In genomic region chr13:110689041-110689440, GRCh38 we compare ENCODE assay signal across 26 cellular contexts.
"Had no signal": no experiment of that assay in that cellular context is flagged by ENCODE, and none has a peak within 500 bp of the region (broad histone marks: within the 10 kb centered on the region; RNA-seq: fewer than 3 reads in every experiment).

No MANE protein-coding gene starts in this region.

- H3K4me1 Mint-ChIP-seq: activated naive CD4-positive, alpha-beta T cell treated with anti-CD3 and anti-CD28 coated beads, Interleukin-2, amount 50 U/mL, for 24 hours; activated naive CD8-positive, alpha-beta T cell treated with anti-CD3 and anti-CD28 coated beads, Interleukin-2, amount 10 ng/mL, durations not matched to agents 7 days and 5 days had no signal

- H3K36me3 Mint-ChIP-seq: activated naive CD4-positive, alpha-beta T cell treated with anti-CD3 and anti-CD28 coated beads, Interleukin-2, amount 50 U/mL, for 24 hours had no signal

- H3K4me3 ChIP-seq: ascending aorta, SJCRH30, SK-N-MC had no signal

- ATAC-seq: activated CD8-positive, alpha-beta T cell treated with anti-CD3 and anti-CD28 coated beads for 36 hours; Panc1 had no signal

- H3K27ac Mint-ChIP-seq: activated CD4-positive, alpha-beta T cell treated with anti-CD3 and anti-CD28 coated beads, Interleukin-2, amount 10 ng/mL, durations not matched to agents 24 days and 14 days; activated CD8-positive, alpha-beta T cell treated with anti-CD3 and anti-CD28 coated beads for 36 hours; activated naive CD4-positive, alpha-beta T cell treated with anti-CD3 and anti-CD28 coated beads, Interleukin-2, amount 50 U/mL, for 24 hours; activated naive CD8-positive, alpha-beta T cell treated with anti-CD3 and anti-CD28 coated beads, Interleukin-2, amount 10 ng/mL, durations not matched to agents 7 days and 5 days; activated T-helper 1 cell treated with anti-CD3 and anti-CD28 coated beads, Interleukin-12 subunit alpha, Interleukin-12 subunit beta, Interleukin-2, Interleukin-4 antibody, amounts not matched to agents 30 ng/mL and 10 ng/mL and 1 ng/mL, durations not matched to agents 14 hours and 24 hours and 36 hours had no signal

- H3K4me3 Mint-ChIP-seq: activated CD4-positive, alpha-beta T cell treated with anti-CD3 and anti-CD28 coated beads, Interleukin-2, amount 10 ng/mL, durations not matched to agents 24 days and 14 days; activated CD8-positive, alpha-beta T cell treated with anti-CD3 and anti-CD28 coated beads for 36 hours; activated naive CD4-positive, alpha-beta T cell treated with anti-CD3 and anti-CD28 coated beads, Interleukin-2, amount 50 U/mL, for 24 hours; activated naive CD8-positive, alpha-beta T cell treated with anti-CD3 and anti-CD28 coated beads, Interleukin-2, amount 10 ng/mL, durations not matched to agents 7 days and 5 days; activated T-helper 1 cell treated with anti-CD3 and anti-CD28 coated beads, Interleukin-12 subunit alpha, Interleukin-12 subunit beta, Interleukin-2, Interleukin-4 antibody, amounts not matched to agents 30 ng/mL and 10 ng/mL and 1 ng/mL, durations not matched to agents 14 hours and 24 hours and 36 hours had no signal

- DNase-seq: activated CD4-positive, alpha-beta T cell treated with anti-CD3 and anti-CD28 coated beads, Interleukin-2, amount 10 ng/mL, durations not matched to agents 24 days and 14 days; activated CD4-positive, alpha-beta T cell treated with anti-CD3 and anti-CD28 coated beads, Interleukin-2, amount 50 U/mL, for 4 hours; activated CD8-positive, alpha-beta T cell treated with anti-CD3 and anti-CD28 coated beads for 36 hours; activated effector memory CD4-positive, alpha-beta T cell treated with anti-CD3 and anti-CD28 coated beads, Interleukin-2, amount 50 U/mL, for 16 hours; activated naive CD4-positive, alpha-beta T cell treated with Interleukin-2 at 50 U/mL for 16 hours; activated naive CD8-positive, alpha-beta T cell treated with anti-CD3 and anti-CD28 coated beads, Interleukin-2, amount 10 ng/mL, durations not matched to agents 7 days and 5 days; activated T-cell treated with anti-CD3 and anti-CD28 coated beads, Interleukin-2, amount 50 U/mL, for 1 hour; amygdala; Kasumi-1; KG1; MM.1S; MV-4-11; NCI-H1092; NCI-H1436 treated with DMSO at 0.1 percent for 48 hours; NCI-H1694 treated with DMSO at 0.1 percent for 48 hours; NCI-H2029; NCI-H345; NCI-H524 treated with DMSO at 0.1 percent for 48 hours; SHP77; SJCRH30; T1000 had no signal

- H3K9me3 ChIP-seq: ascending aorta, SJCRH30 had no signal

- H3K9me3 Mint-ChIP-seq: activated CD4-positive, alpha-beta T cell treated with anti-CD3 and anti-CD28 coated beads, Interleukin-2, amount 10 ng/mL, durations not matched to agents 24 days and 14 days; activated CD8-positive, alpha-beta T cell treated with anti-CD3 and anti-CD28 coated beads for 36 hours; activated naive CD4-positive, alpha-beta T cell treated with anti-CD3 and anti-CD28 coated beads, Interleukin-2, amount 50 U/mL, for 24 hours; activated naive CD8-positive, alpha-beta T cell treated with anti-CD3 and anti-CD28 coated beads, Interleukin-2, amount 10 ng/mL, durations not matched to agents 7 days and 5 days; activated T-helper 1 cell treated with anti-CD3 and anti-CD28 coated beads, Interleukin-12 subunit alpha, Interleukin-12 subunit beta, Interleukin-2, Interleukin-4 antibody, amounts not matched to agents 30 ng/mL and 10 ng/mL and 1 ng/mL, durations not matched to agents 14 hours and 24 hours and 36 hours had no signal

- H3K27me3 Mint-ChIP-seq: activated CD4-positive, alpha-beta T cell treated with anti-CD3 and anti-CD28 coated beads, Interleukin-2, amount 10 ng/mL, durations not matched to agents 24 days and 14 days; activated CD8-positive, alpha-beta T cell treated with anti-CD3 and anti-CD28 coated beads for 36 hours; activated naive CD4-positive, alpha-beta T cell treated with anti-CD3 and anti-CD28 coated beads, Interleukin-2, amount 50 U/mL, for 24 hours; activated naive CD8-positive, alpha-beta T cell treated with anti-CD3 and anti-CD28 coated beads, Interleukin-2, amount 10 ng/mL, durations not matched to agents 7 days and 5 days had no signal

- H3K27me3 ChIP-seq: ascending aorta, SJCRH30 had no signal

- H3K27ac ChIP-seq: ascending aorta, SJCRH30, SK-N-MC had no signal

- H3K4me1 ChIP-seq: ascending aorta, SJCRH30 had no signal
